In genomic region chr9:90546200-90546599, GRCh38 we compare ENCODE assay signal across 9 cellular contexts.
DNase-seq lines count a peak whose midpoint lies in the region; ATAC-seq and TF ChIP-seq lines count a peak whose summit lies in the region.
"Had no signal": no experiment of that assay in that cellular context is flagged by ENCODE, and none has a peak within 500 bp of the region (broad histone marks: within the 10 kb centered on the region; RNA-seq: fewer than 3 reads in every experiment).

No MANE protein-coding gene starts in this region.

- no peak for ATAC-seq in HG03097 (IDR thresholded peaks at IDR 0.05; ENCODE audit: low FRiP score, unreplicated experiment)

- no peaks in the 10 kb centered on the region for H3K9me3 ChIP-seq in mammary epithelial cell (replicated peaks; ENCODE audit: insufficient read depth, low read length)
- peaks cover 0 to 24% (median 20%) of the 10 kb centered on the region in 8 donors for H3K9me3 ChIP-seq in spleen

- H3K27ac Mint-ChIP-seq in osteocyte (ENCODE audit: unreplicated experiment): peak overlapping the region; percentile 38

- no peaks in the 10 kb centered on the region for H3K4me1 ChIP-seq in mammary epithelial cell (ENCODE audit: insufficient read depth, low read length)
- no peaks in the 10 kb centered on the region for H3K4me1 ChIP-seq in spleen

- no TSS peak for BruUV-seq in mammary epithelial cell (replicated peaks; lab: Mats Ljungman, UMichigan)

- no peak overlapping the region for H3K4me2 ChIP-seq in mammary epithelial cell (ENCODE audit: insufficient read depth, low read depth, low read length)

- no peaks in the 10 kb centered on the region for H3K27me3 Mint-ChIP-seq in osteocyte (ENCODE audit: unreplicated experiment)

- H3K27ac ChIP-seq in mammary epithelial cell (ENCODE audit: insufficient read depth, low read depth, low read length): no peak overlapping the region
- H3K27ac ChIP-seq in spleen: no peak overlapping the region

- no peak overlapping the region for H3K9ac ChIP-seq in mammary epithelial cell (ENCODE audit: insufficient read depth, low read length)

- TF ChIP-seq CTCF in mammary epithelial cell (conservative IDR thresholded peaks at IDR 0.05 in 1 of 2, IDR thresholded peaks at IDR 0.05 in 1 of 2; ENCODE audit: extremely low read depth in 1 of 2, insufficient read depth in 1 of 2, low read depth in 1 of 2, low read length in 2 of 2): no peak
- TF ChIP-seq CTCF in osteocyte (IDR thresholded peaks at IDR 0.05): no peak
- no peak for TF ChIP-seq CTCF in spleen (IDR thresholded peaks at IDR 0.05 in 8 of 11, conservative IDR thresholded peaks at IDR 0.05 in 3 of 11)

- DNase-seq in H4 (ENCODE audit: low spot score) (peak; percentile 37), NCI-H2227 (lab: John Stamatoyannopoulos, UW; ENCODE audit: unreplicated experiment) (peak; percentile 91), mammary epithelial cell (peak; percentile 78), osteocyte (ENCODE audit: extremely low spot score, unreplicated experiment) (no peak), NOMO-1 treated with DMSO at 0.1 percent for 48 hours (lab: John Stamatoyannopoulos, UW; ENCODE audit: unreplicated experiment) (no peak), spleen (no peak)
- DNase-seq in activated T-cell treated with anti-CD3 and anti-CD28 coated beads, Interleukin-2, amount 50 U/mL, for 48 hours: no peak
- DNase-seq: stimulated activated CD4-positive, alpha-beta T cell treated with anti-CD3 and anti-CD28 coated beads, Interleukin-1b, Interleukin-23, amount 100 ng/mL, for 48 hours had no signal

- no peak overlapping the region for H2AFZ ChIP-seq in mammary epithelial cell (ENCODE audit: low read depth, low read length)

- H3K4me1 Mint-ChIP-seq in osteocyte (ENCODE audit: unreplicated experiment): peaks cover 8% of the 10 kb centered on the region

- H3K4me3 Mint-ChIP-seq in osteocyte (ENCODE audit: unreplicated experiment): no peak overlapping the region

- dilution Hi-C loops in mammary epithelial cell (cut with HindIII; ENCODE audit: low sequenced_read_pairs): no loop called here

- in situ Hi-C loops in mammary epithelial cell (cut with MboI; ENCODE audit: low sequenced_read_pairs in 2 of 2): no loop called here

- H3K9me3 Mint-ChIP-seq in osteocyte (ENCODE audit: unreplicated experiment): peaks cover 11% of the 10 kb centered on the region

- H3K36me3 ChIP-seq in mammary epithelial cell (ENCODE audit: insufficient read depth, low read length): no peaks in the 10 kb centered on the region
- no peaks in the 10 kb centered on the region for H3K36me3 ChIP-seq in spleen

- CTCF ChIA-PET in mammary epithelial cell (lab: Charles Lee; ENCODE audit: low non-redundant PET): no interaction called here

- H3K36me3 Mint-ChIP-seq in osteocyte (ENCODE audit: unreplicated experiment): no peaks in the 10 kb centered on the region

- H3K79me2 ChIP-seq in mammary epithelial cell (ENCODE audit: insufficient read depth, low read length): no peaks in the 10 kb centered on the region

- intact Hi-C loops in mammary epithelial cell (cut with micrococcal nuclease): loop anchor here (5.0 kb wide), 1 partner anchor 319 kb away; no protein-coding TSS in a partner anchor
- intact Hi-C loops in spleen (cut with DNase I; ENCODE audit: low total_unique reads): no loop called here

- H3K27me3 ChIP-seq in mammary epithelial cell (ENCODE audit: insufficient read depth, low read length) (no peaks in the 10 kb centered on the region), spleen (replicated peaks in 1 of 7) (no peaks in the 10 kb centered on the region)

- no peak overlapping the region for H3K4me3 ChIP-seq in mammary epithelial cell (replicated peaks in 1 of 3; ENCODE audit: insufficient read depth in 1 of 3, low read depth in 2 of 3, low read length in 3 of 3)
- H3K4me3 ChIP-seq in spleen: no peak overlapping the region

- no peak for TF ChIP-seq POLR2A in spleen (IDR thresholded peaks at IDR 0.05)

- H4K20me1 ChIP-seq in mammary epithelial cell (ENCODE audit: insufficient read depth, low read length): no peaks in the 10 kb centered on the region

- 18% methylated on average over 7 of the region's 7 CpGs for WGBS in mammary epithelial cell (ENCODE audit: low coverage, missing lambda C conversion rate)
- 30 to 64% (median 55%) methylated on average over 7 of the region's 7 CpGs for WGBS in spleen, 5 donors

Comparison
In these comparisons a context has a peak if more than half of its experiments do, and no peak if none do; other contexts are left out.
1. DNase-seq: peak in H4 (single experiment), NCI-H2227 (single experiment) and mammary epithelial cell (single experiment); none in osteocyte (single experiment), activated T-cell treated with anti-CD3 and anti-CD28 coated beads, Interleukin-2, amount 50 U/mL, for 48 hours (0 of 2), NOMO-1 treated with DMSO at 0.1 percent for 48 hours (single experiment) and spleen (single experiment).